In genomic region chr17:63511331-63511730, GRCh38 we compare ENCODE assay signal across 7 cellular contexts. TPM values are rescaled to one million over a fixed set of nuclear protein-coding genes. Genes with fewer than 3 reads are reported as not detected.
"Had no signal": no experiment of that assay in that cellular context is flagged by ENCODE, and none has a peak within 500 bp of the region (broad histone marks: within the 10 kb centered on the region; RNA-seq: fewer than 3 reads in every experiment).

No MANE protein-coding gene starts in this region.

- ATAC-seq: K562 had no signal

- H3K4me3 ChIP-seq: K562 had no signal

- H3K27ac ChIP-seq: HL-60 had no signal

- DNase-seq: IMR-90, KBM-7 had no signal

- FAIRE-seq: HTR-8/SVneo, K562 had no signal

RNA-seq across cellular contexts. Expression of gene KCNH6, which starts 11.8 kb away (rescaled TPM):
- total RNA-seq: HT1080, K562 had no signal
- polyA plus RNA-seq: IgD-negative memory B cell, K562 had no signal

RNA-seq across cellular contexts. Expression of gene ACE, which starts 34.5 kb away (rescaled TPM):
- total RNA-seq: HT1080 had no signal
